ENCODE assay signal across 1 cellular context in the genomic region with DNA sequence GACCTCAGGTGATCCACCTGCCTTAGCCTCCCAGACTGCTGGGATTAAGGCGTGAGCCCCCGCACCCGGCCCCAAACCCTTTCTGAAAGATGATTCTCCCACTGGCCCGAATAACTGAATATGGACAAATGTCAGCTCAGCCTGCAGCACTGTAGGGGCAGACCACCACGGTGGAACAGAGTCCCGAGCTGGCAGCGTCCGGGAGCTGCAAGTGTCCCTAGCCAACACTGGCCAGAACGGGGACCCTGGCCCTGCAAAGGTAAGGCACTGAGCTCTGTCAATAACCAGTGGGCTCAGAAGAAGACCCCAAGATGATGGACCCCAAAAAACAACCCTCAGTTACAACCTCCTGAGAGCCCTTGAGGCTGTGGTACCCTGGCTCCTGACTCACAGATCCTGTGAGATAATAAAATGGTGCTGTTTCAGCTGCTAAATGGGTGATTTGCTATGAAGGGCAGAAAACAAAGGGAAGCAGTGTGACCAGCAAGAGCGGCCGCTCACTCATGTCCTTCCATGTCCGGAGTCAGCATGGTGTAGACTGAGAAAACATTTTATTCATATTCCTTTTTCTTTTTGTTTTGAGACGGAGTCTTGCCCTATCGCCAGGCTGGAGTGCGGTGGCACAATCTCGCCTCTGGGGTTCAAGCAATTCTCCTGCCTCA.
TF ChIP-seq lines count a peak whose summit lies in the region.

No MANE protein-coding gene starts in this region.

TF ChIP-seq in K562, 482 proteins besides CTCF, POLR2A, EP300 and RAD21:
- TF ChIP-seq, protein P1, sequence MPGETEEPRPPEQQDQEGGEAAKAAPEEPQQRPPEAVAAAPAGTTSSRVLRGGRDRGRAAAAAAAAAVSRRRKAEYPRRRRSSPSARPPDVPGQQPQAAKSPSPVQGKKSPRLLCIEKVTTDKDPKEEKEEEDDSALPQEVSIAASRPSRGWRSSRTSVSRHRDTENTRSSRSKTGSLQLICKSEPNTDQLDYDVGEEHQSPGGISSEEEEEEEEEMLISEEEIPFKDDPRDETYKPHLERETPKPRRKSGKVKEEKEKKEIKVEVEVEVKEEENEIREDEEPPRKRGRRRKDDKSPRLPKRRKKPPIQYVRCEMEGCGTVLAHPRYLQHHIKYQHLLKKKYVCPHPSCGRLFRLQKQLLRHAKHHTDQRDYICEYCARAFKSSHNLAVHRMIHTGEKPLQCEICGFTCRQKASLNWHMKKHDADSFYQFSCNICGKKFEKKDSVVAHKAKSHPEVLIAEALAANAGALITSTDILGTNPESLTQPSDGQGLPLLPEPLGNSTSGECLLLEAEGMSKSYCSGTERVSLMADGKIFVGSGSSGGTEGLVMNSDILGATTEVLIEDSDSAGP (CRISPR knock-in tag; IDR thresholded peaks at IDR 0.05): no peak
- TF ChIP-seq RBFOX2 (IDR thresholded peaks at IDR 0.05; ENCODE audit: low read depth, low read length): 0 out of 2 replicates have a peak, but pooled peaks have one; percentile 49
